In genomic region chr7:105388373-105389089, GRCh38 we compare ENCODE assay signal across 1 cellular context.
TF ChIP-seq lines count a peak whose summit lies in the region.

SRPK2 (minus strand) TSS chr7:105388921.

TF ChIP-seq in SK-N-SH, 30 proteins besides CTCF, POLR2A, EP300 and RAD21 (continued from another document):
- TF ChIP-seq REST (IDR thresholded peaks at IDR 0.05; ENCODE audit: low read depth, low read length), result 0 out of 2 replicates have a peak, but pooled peaks have one; percentile 37
